In the genomic region with DNA sequence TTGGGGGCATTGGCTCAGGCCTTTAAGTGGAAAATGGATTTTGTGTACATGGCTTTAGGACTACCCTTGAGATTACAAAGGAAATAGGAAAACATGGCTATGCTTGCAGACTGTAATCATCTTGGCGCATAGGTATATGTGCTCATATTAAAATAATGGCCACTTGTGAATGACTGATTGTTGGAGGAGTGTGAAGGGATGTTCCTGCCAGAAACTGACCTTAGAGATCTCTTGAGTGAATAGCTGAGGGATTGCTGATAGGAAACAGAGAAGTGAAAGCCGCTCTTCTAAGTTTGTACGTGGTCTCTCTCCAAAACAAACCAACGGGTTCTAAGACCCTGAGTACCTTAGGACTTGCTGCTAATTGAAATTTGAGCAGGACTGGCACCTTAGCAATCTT, we compare ENCODE assay signal across 16 cellular contexts.
DNase-seq lines count a peak whose midpoint lies in the region.
"Had no signal": no experiment of that assay in that cellular context is flagged by ENCODE, and none has a peak within 500 bp of the region (broad histone marks: within the 10 kb centered on the region; RNA-seq: fewer than 3 reads in every experiment).

No MANE protein-coding gene starts in this region.

- DNase-seq in NOMO-1 treated with DMSO at 0.1 percent for 48 hours (lab: John Stamatoyannopoulos, UW; ENCODE audit: unreplicated experiment) = peak; percentile 28
- DNase-seq in NOMO-1 treated with dmso at 0.1 percent for 144 hours (lab: John Stamatoyannopoulos, UW; ENCODE audit: unreplicated experiment) = no peak
- peak; percentile 39 for DNase-seq in NCI-H1092 (lab: John Stamatoyannopoulos, UW)
- peak; percentile 50 for DNase-seq in NCI-H748 (lab: John Stamatoyannopoulos, UW; ENCODE audit: unreplicated experiment)
- DNase-seq in mesendoderm = no peak
- DNase-seq in Kasumi-1 (lab: John Stamatoyannopoulos, UW) = no peak
- DNase-seq in NK-92 (lab: John Stamatoyannopoulos, UW; ENCODE audit: unreplicated experiment) = no peak
- no peak for DNase-seq in activated effector memory CD4-positive, alpha-beta T cell treated with anti-CD3 and anti-CD28 coated beads, Interleukin-2, amount 50 U/mL, for 16 hours
- DNase-seq: HCEC 1CT, IMR-90, NCI-H1105, NCI-H187 treated with DMSO at 0.1 percent for 48 hours, NCI-H345, PC-3 had no signal

- H3K23ac ChIP-seq in mesendoderm (ENCODE audit: low read length) = no peak overlapping the region

- no peaks in the 10 kb centered on the region for H3K36me3 ChIP-seq in mesendoderm (ENCODE audit: control insufficient read depth, insufficient read depth, low read length)

- H3K4me3 ChIP-seq in mesendoderm (ENCODE audit: low read length) = no peak overlapping the region
- H3K4me3 ChIP-seq: GM12878 had no signal

- no peaks in the 10 kb centered on the region for H3K27me3 ChIP-seq in mesendoderm (ENCODE audit: insufficient read depth, low read length, poor library complexity)

- H3K4me2 ChIP-seq in mesendoderm (ENCODE audit: low read length) = no peak overlapping the region

- no peak overlapping the region for H3K27ac ChIP-seq in mesendoderm (ENCODE audit: low read depth, low read length)
- H3K27ac ChIP-seq: C4-2B had no signal

- no CpG with 5 or more reads among the region's 4 CpGs for WGBS in mesendoderm (ENCODE audit: extremely low coverage, insufficient coverage, low lambda C conversion rate)

- H3K56ac ChIP-seq in mesendoderm (ENCODE audit: low read length) = no peak overlapping the region

- H3K18ac ChIP-seq in mesendoderm (ENCODE audit: low read length) = peak overlapping the region; percentile 61

- no peak overlapping the region for H2AK5ac ChIP-seq in mesendoderm (ENCODE audit: low read length)

- H4K5ac ChIP-seq in mesendoderm (ENCODE audit: low read length) = no peak overlapping the region

- H2BK5ac ChIP-seq in mesendoderm (ENCODE audit: low read length) = no peak overlapping the region

- H3K79me1 ChIP-seq in mesendoderm (ENCODE audit: low read length) = no peaks in the 10 kb centered on the region

- no peak overlapping the region for H3K4ac ChIP-seq in mesendoderm (ENCODE audit: low read depth, low read length)

- H3K9ac ChIP-seq in mesendoderm (ENCODE audit: low read length) = no peak overlapping the region

- H2BK15ac ChIP-seq in mesendoderm (replicated peaks; ENCODE audit: low read depth) = peak overlapping the region; percentile 62

- no peak overlapping the region for H4K8ac ChIP-seq in mesendoderm (ENCODE audit: low read depth, low read length)

- no peaks in the 10 kb centered on the region for H3K79me2 ChIP-seq in mesendoderm (ENCODE audit: control insufficient read depth, insufficient read depth, low read length)

- no peak overlapping the region for H2BK120ac ChIP-seq in mesendoderm (ENCODE audit: low read depth, low read length)

- H3K4me1 ChIP-seq in mesendoderm (ENCODE audit: control insufficient read depth, low read depth, low read length) = peaks cover 13% of the 10 kb centered on the region

Comparison
In these comparisons a context has a peak if more than half of its experiments do, and no peak if none do; other contexts are left out.
1. DNase-seq: peak in NOMO-1 treated with DMSO at 0.1 percent for 48 hours (single experiment), NCI-H1092 (single experiment) and NCI-H748 (single experiment); none in NOMO-1 treated with dmso at 0.1 percent for 144 hours (single experiment), mesendoderm (single experiment), Kasumi-1 (0 of 2), NK-92 (single experiment) and activated effector memory CD4-positive, alpha-beta T cell treated with anti-CD3 and anti-CD28 coated beads, Interleukin-2, amount 50 U/mL, for 16 hours (single experiment).